8 cellular contexts compared by ENCODE assay signal in genomic region chr5:71454913-71455312, GRCh38. TPM values are rescaled to one million over a fixed set of nuclear protein-coding genes. Genes with fewer than 3 reads are reported as not detected.
DNase-seq lines count a peak whose midpoint lies in the region; ATAC-seq and TF ChIP-seq lines count a peak whose summit lies in the region.

No MANE protein-coding gene starts in this region.

- whole genome bisulfite sequencing in smooth muscle cell (ENCODE audit: low lambda C conversion rate): 77% methylated on average over 19 of the region's 19 CpGs

- H3K4me3 Mint-ChIP-seq in WTC11: peak overlapping the region; percentile 98
- H3K4me3 Mint-ChIP-seq in glutamatergic neuron (ENCODE audit: unreplicated experiment): peak overlapping the region; percentile 99

- DNase-seq in H7 (no peak), WTC11 (ENCODE audit: low spot score) (no peak), glutamatergic neuron (no peak), smooth muscle cell (lab: John Stamatoyannopoulos, UW; ENCODE audit: unreplicated experiment) (no peak), AML-193 (lab: John Stamatoyannopoulos, UW) (no peak), DMS53 (lab: John Stamatoyannopoulos, UW) (no peak)

- peak overlapping the region; percentile 90 for H3K4me2 ChIP-seq in smooth muscle cell

- no peak for TF ChIP-seq CTCF in WTC11 (IDR thresholded peaks at IDR 0.05)
- no peak for TF ChIP-seq CTCF in glutamatergic neuron (IDR thresholded peaks at IDR 0.05; ENCODE audit: partially characterized antibody, unreplicated experiment)
- no peak for TF ChIP-seq CTCF in smooth muscle cell (IDR thresholded peaks at IDR 0.05; ENCODE audit: borderline replicate concordance, insufficient read depth, poor library complexity, severe bottlenecking)

- peaks cover 15% of the 10 kb centered on the region for H3K36me3 Mint-ChIP-seq in WTC11
- no peaks in the 10 kb centered on the region for H3K36me3 Mint-ChIP-seq in glutamatergic neuron (ENCODE audit: unreplicated experiment)

- POLR2A ChIA-PET in WTC11 (lab: Charles Lee): interaction anchor here (0.5 kb wide), 1 partner anchor 41 kb away, joined by 3 read pairs; no protein-coding TSS in a partner anchor

- peak overlapping the region; percentile 93 for H3K9ac ChIP-seq in smooth muscle cell (ENCODE audit: low read depth)

- no peak for ATAC-seq in WTC11
- no peak for ATAC-seq in GM19328 (IDR thresholded peaks at IDR 0.05; ENCODE audit: unreplicated experiment)
- ATAC-seq in GM18517 (IDR thresholded peaks at IDR 0.05; ENCODE audit: unreplicated experiment): no peak

- no peaks in the 10 kb centered on the region for H3F3A ChIP-seq in smooth muscle cell (ENCODE audit: low read depth)

- H3K27me3 Mint-ChIP-seq in WTC11 (ENCODE audit: low read depth) (0 out of 2 replicates have a peak, but pooled peaks cover 4% of the 10 kb centered on the region), glutamatergic neuron (ENCODE audit: unreplicated experiment) (peaks cover 6% of the 10 kb centered on the region)

- H3K4me1 ChIP-seq in smooth muscle cell (ENCODE audit: low read depth): peaks cover 17% of the 10 kb centered on the region

- peaks cover 41% of the 10 kb centered on the region for H3K79me2 ChIP-seq in smooth muscle cell (ENCODE audit: low read depth)

- H3K27ac Mint-ChIP-seq in WTC11: peak overlapping the region; percentile 97
- peak overlapping the region; percentile 96 for H3K27ac Mint-ChIP-seq in glutamatergic neuron (ENCODE audit: unreplicated experiment)

- peaks cover 25% of the 10 kb centered on the region for H4K20me1 ChIP-seq in smooth muscle cell (ENCODE audit: low read depth)

- H2AFZ ChIP-seq in smooth muscle cell (ENCODE audit: low read depth): peak overlapping the region; percentile 99

- no peaks in the 10 kb centered on the region for H3K9me3 Mint-ChIP-seq in WTC11
- peaks cover 8% of the 10 kb centered on the region for H3K9me3 Mint-ChIP-seq in glutamatergic neuron (ENCODE audit: unreplicated experiment)

- peak overlapping the region; percentile 93 for H3K27ac ChIP-seq in smooth muscle cell (ENCODE audit: low read depth)

- H3K36me3 ChIP-seq in H7 (replicated peaks; ENCODE audit: control insufficient read depth, insufficient read depth, low read length) (peaks cover 8% of the 10 kb centered on the region), smooth muscle cell (ENCODE audit: low read depth) (peaks cover 16% of the 10 kb centered on the region)

- H3K4me3 ChIP-seq in H7 (ENCODE audit: insufficient read depth, low read depth, low read length) (peak overlapping the region; percentile 84), smooth muscle cell (peak overlapping the region; percentile 95)

- 0 out of 2 replicates have a peak, but pooled peaks cover 1% of the 10 kb centered on the region for H3K27me3 ChIP-seq in H7 (ENCODE audit: control insufficient read depth, insufficient read depth, low read length)
- H3K27me3 ChIP-seq in smooth muscle cell (ENCODE audit: low read depth): peaks cover 9% of the 10 kb centered on the region

- H3K9me3 ChIP-seq in smooth muscle cell (replicated peaks; ENCODE audit: low read depth): no peaks in the 10 kb centered on the region

- CTCF ChIA-PET in WTC11 (lab: Charles Lee): interaction anchor here (1.0 kb wide), 1 partner anchor 21 kb away, joined by 8 read pairs; no protein-coding TSS in a partner anchor

- H3K4me1 Mint-ChIP-seq in WTC11: peaks cover 13% of the 10 kb centered on the region
- peaks cover 12% of the 10 kb centered on the region for H3K4me1 Mint-ChIP-seq in glutamatergic neuron (ENCODE audit: low read depth, unreplicated experiment)

TF ChIP-seq in WTC11, 78 proteins besides CTCF, POLR2A, EP300 and RAD21:
- no peak for TF ChIP-seq MLX (CRISPR knock-in tag; IDR thresholded peaks at IDR 0.05)
- TF ChIP-seq AFF4 (CRISPR knock-in tag; IDR thresholded peaks at IDR 0.05; ENCODE audit: borderline replicate concordance): no peak
- TF ChIP-seq, protein P1, sequence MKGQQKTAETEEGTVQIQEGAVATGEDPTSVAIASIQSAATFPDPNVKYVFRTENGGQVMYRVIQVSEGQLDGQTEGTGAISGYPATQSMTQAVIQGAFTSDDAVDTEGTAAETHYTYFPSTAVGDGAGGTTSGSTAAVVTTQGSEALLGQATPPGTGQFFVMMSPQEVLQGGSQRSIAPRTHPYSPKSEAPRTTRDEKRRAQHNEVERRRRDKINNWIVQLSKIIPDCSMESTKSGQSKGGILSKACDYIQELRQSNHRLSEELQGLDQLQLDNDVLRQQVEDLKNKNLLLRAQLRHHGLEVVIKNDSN (CRISPR knock-in tag; IDR thresholded peaks at IDR 0.05): no peak
- TF ChIP-seq ERG (CRISPR knock-in tag; IDR thresholded peaks at IDR 0.05): no peak
- no peak for TF ChIP-seq TCF7 (CRISPR knock-in tag; IDR thresholded peaks at IDR 0.05; ENCODE audit: low read depth)
- no peak for TF ChIP-seq ZNF232 (CRISPR knock-in tag; IDR thresholded peaks at IDR 0.05)
- TF ChIP-seq GABPB1 (CRISPR knock-in tag; IDR thresholded peaks at IDR 0.05): no peak
- no peak for TF ChIP-seq E2F1 (CRISPR knock-in tag; IDR thresholded peaks at IDR 0.05)
- TF ChIP-seq ZNF423 (CRISPR knock-in tag; IDR thresholded peaks at IDR 0.05): no peak
- TF ChIP-seq USF2 (CRISPR knock-in tag; IDR thresholded peaks at IDR 0.05): no peak
- TF ChIP-seq ZNF219 (CRISPR knock-in tag; IDR thresholded peaks at IDR 0.05; ENCODE audit: borderline replicate concordance): no peak

RNA-seq across cellular contexts. Expression of gene BDP1, which starts 0.5 kb away (rescaled TPM):
- total RNA-seq in H7 (2014; rRNA removed; shearing (Covaris generic)): 10.7 and 19.4 TPM in 2 replicates
- total RNA-seq in WTC11 (2021): 27.6 to 34.7 TPM (median 29.1 TPM) in 3 replicates
- 37.0 TPM for total RNA-seq in glutamatergic neuron (ENCODE audit: unreplicated experiment)
- total RNA-seq in smooth muscle cell: 32.8 and 35.7 TPM in 2 replicates
- 13.5 and 18.6 TPM in 2 replicates for polyA plus RNA-seq in smooth muscle cell
